In the genomic region with DNA sequence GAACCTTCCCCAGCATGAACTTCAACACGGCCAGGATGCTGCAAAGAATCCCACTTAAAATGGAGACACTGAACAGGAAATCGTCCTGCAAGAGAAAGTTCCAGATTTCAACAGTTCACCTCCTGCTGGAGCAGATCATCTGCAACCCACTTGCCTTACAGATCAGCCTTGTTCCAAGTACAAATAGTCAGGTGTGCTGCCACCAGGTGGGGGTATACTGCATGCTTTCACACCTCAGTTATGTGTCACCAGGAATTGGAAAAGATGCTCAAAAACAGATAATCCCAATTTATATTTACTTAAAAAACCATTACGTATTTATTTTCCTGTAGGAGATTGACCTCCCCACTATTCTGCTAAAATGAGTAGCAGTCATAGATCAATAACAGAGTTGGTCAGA, we compare ENCODE assay signal across 8 cellular contexts.
DNase-seq lines count a peak whose midpoint lies in the region; TF ChIP-seq lines count a peak whose summit lies in the region.

No MANE protein-coding gene starts in this region.

- H3K27me3 ChIP-seq in breast epithelium: no peaks in the 10 kb centered on the region

- H3K4me1 ChIP-seq in breast epithelium: no peaks in the 10 kb centered on the region

- no peak for TF ChIP-seq POLR2A in breast epithelium (IDR thresholded peaks at IDR 0.05)

- BruUV-seq in MCF 10A (replicated peaks; lab: Mats Ljungman, UMichigan): no TSS peak

- H3K9me3 ChIP-seq in breast epithelium: no peaks in the 10 kb centered on the region

- TF ChIP-seq CTCF in MCF 10A (IDR thresholded peaks at IDR 0.05; ENCODE audit: unreplicated experiment): peak; percentile 23
- TF ChIP-seq CTCF in breast epithelium (IDR thresholded peaks at IDR 0.05): no peak

- H3K4me1 Mint-ChIP-seq in MCF 10A (ENCODE audit: insufficient read depth, unreplicated experiment): peaks cover 5% of the 10 kb centered on the region
- no peaks in the 10 kb centered on the region for H3K4me1 Mint-ChIP-seq in activated CD4-positive, alpha-beta T cell treated with anti-CD3 and anti-CD28 coated beads, Interleukin-2, amount 10 ng/mL, durations not matched to agents 7 days and 5 days

- intact Hi-C loops in MCF 10A (cut with micrococcal nuclease) (loop anchor here (1.0 to 10.0 kb wide), 2 partner anchors 309 to 432 kb away; no protein-coding TSS in a partner anchor), breast epithelium (cut with DNase I; ENCODE audit: low total_unique reads) (no loop called here)

- no peaks in the 10 kb centered on the region for H3K27me3 Mint-ChIP-seq in MCF 10A (ENCODE audit: insufficient read depth, unreplicated experiment)
- no peaks in the 10 kb centered on the region for H3K27me3 Mint-ChIP-seq in activated CD4-positive, alpha-beta T cell treated with anti-CD3 and anti-CD28 coated beads, Interleukin-2, amount 10 ng/mL, durations not matched to agents 7 days and 5 days

- no peak overlapping the region for H3K27ac Mint-ChIP-seq in MCF 10A (ENCODE audit: low read depth, unreplicated experiment)
- no peak overlapping the region for H3K27ac Mint-ChIP-seq in activated CD4-positive, alpha-beta T cell treated with anti-CD3 and anti-CD28 coated beads, Interleukin-2, amount 10 ng/mL, durations not matched to agents 7 days and 5 days

- no peak overlapping the region for H3K4me3 ChIP-seq in breast epithelium

- no peak overlapping the region for H3K4me3 Mint-ChIP-seq in MCF 10A (ENCODE audit: unreplicated experiment)
- H3K4me3 Mint-ChIP-seq in activated CD4-positive, alpha-beta T cell treated with anti-CD3 and anti-CD28 coated beads, Interleukin-2, amount 10 ng/mL, durations not matched to agents 7 days and 5 days: no peak overlapping the region

- H3K9me3 Mint-ChIP-seq in MCF 10A (ENCODE audit: unreplicated experiment): no peaks in the 10 kb centered on the region
- no peaks in the 10 kb centered on the region for H3K9me3 Mint-ChIP-seq in activated CD4-positive, alpha-beta T cell treated with anti-CD3 and anti-CD28 coated beads, Interleukin-2, amount 10 ng/mL, durations not matched to agents 7 days and 5 days

- POLR2A ChIA-PET in MCF 10A (lab: Yijun Ruan, JAX): no interaction called here
- POLR2A ChIA-PET in activated CD4-positive, alpha-beta T cell treated with anti-CD3 and anti-CD28 coated beads, Interleukin-2, amount 10 ng/mL, durations not matched to agents 7 days and 5 days (lab: Charles Lee): no interaction called here

- H3K36me3 Mint-ChIP-seq in MCF 10A (ENCODE audit: insufficient read depth, unreplicated experiment): no peaks in the 10 kb centered on the region
- H3K36me3 Mint-ChIP-seq in activated CD4-positive, alpha-beta T cell treated with anti-CD3 and anti-CD28 coated beads, Interleukin-2, amount 10 ng/mL, durations not matched to agents 7 days and 5 days (ENCODE audit: low read depth): no peaks in the 10 kb centered on the region

- H3K36me3 ChIP-seq in breast epithelium: no peaks in the 10 kb centered on the region

- peak; percentile 53 for DNase-seq in MCF 10A (ENCODE audit: unreplicated experiment)
- no peak for DNase-seq in breast epithelium (ENCODE audit: low spot score in 2 of 2)
- DNase-seq in NCI-H2029 (lab: John Stamatoyannopoulos, UW): peak; percentile 28
- peak; percentile 43 for DNase-seq in activated CD4-positive, alpha-beta T cell treated with anti-CD3 and anti-CD28 coated beads, Interleukin-2, amount 10 ng/mL, durations not matched to agents 7 days and 5 days
- peak; percentile 47 for DNase-seq in iPS-NIHi11 (ENCODE audit: low spot score)
- no peak for DNase-seq in medulla oblongata (ENCODE audit: extremely low spot score)
- no peak for DNase-seq in NCI-H187 (lab: John Stamatoyannopoulos, UW)
- DNase-seq in SKM-1 (lab: John Stamatoyannopoulos, UW; ENCODE audit: unreplicated experiment): no peak

- CTCF ChIA-PET in MCF 10A (lab: Yijun Ruan, JAX): interaction anchor here (0.9 to 4.3 kb wide), 6 partner anchors 13 to 428 kb away, joined by 3 to 22 read pairs (median 5); no protein-coding TSS in a partner anchor
- CTCF ChIA-PET in activated CD4-positive, alpha-beta T cell treated with anti-CD3 and anti-CD28 coated beads, Interleukin-2, amount 10 ng/mL, durations not matched to agents 7 days and 5 days (lab: Charles Lee): no interaction called here

- no peak overlapping the region for H3K27ac ChIP-seq in breast epithelium

Comparison
In these comparisons a context has a peak if more than half of its experiments do, and no peak if none do; other contexts are left out.
1. DNase-seq: peak in MCF 10A (single experiment), NCI-H2029 (single experiment), activated CD4-positive, alpha-beta T cell treated with anti-CD3 and anti-CD28 coated beads, Interleukin-2, amount 10 ng/mL, durations not matched to agents 7 days and 5 days (single experiment) and iPS-NIHi11 (single experiment); none in breast epithelium (0 of 2), medulla oblongata (single experiment), NCI-H187 (0 of 2) and SKM-1 (single experiment).